In the genomic region with DNA sequence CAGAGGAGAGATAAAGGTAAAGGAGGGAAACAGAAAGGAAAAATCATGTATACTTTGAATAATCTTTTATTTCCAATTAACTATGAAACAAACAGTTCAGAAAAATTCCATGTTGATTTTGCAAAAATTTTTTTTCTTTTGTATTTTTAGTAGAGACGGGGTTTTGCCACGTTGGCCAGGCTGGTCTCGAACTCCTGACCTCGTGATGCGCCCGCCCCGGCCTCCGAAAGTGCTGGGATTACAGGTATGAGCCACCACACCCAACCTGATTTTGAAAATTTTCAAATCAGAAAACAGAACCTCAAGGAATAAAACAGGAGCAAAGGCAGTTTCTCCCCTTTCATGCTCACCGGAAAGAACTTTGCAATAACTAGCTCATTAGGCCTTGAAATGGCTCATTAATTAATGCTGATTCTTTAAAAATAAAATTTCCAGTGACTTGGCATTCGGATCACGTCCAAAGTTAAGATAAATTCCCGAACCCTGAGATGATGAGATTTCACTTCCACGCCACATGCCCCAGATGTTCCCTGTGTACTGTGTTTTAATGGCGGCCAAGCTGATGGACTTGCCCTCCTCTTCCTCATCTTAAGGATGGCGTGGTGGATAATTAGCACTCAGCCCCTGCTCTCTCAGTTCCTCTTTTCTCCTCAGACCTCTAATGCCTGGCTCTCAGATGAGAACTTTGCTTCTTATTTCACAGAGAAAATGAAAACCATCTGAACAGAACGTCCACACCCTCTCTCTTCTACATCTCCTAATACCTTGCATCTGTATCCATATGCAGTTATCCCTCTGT, we compare ENCODE assay signal across 14 cellular contexts. TPM values are rescaled to one million over a fixed set of nuclear protein-coding genes. Genes with fewer than 3 reads are reported as not detected.
A peak's percentile ranks its signal among the peaks of the same experiment; 100 is the strongest.
DNase-seq lines count a peak whose midpoint lies in the region; ATAC-seq and TF ChIP-seq lines count a peak whose summit lies in the region.
"Had no signal": no experiment of that assay in that cellular context is flagged by ENCODE, and none has a peak within 500 bp of the region (broad histone marks: within the 10 kb centered on the region; RNA-seq: fewer than 3 reads in every experiment).

No MANE protein-coding gene starts in this region.

- no peak overlapping the region for H3K27ac Mint-ChIP-seq in activated naive CD8-positive, alpha-beta T cell treated with anti-CD3 and anti-CD28 coated beads for 36 hours
- H3K27ac Mint-ChIP-seq: CD4-positive, alpha-beta memory T cell had no signal

- in situ Hi-C loops in GM13976 (cut with MboI; ENCODE audit: low sequenced_read_pairs, unreplicated experiment), result no loop called here

- DNase-seq in GM13976 (ENCODE audit: low spot score), result peak; percentile 74
- peak; percentile 92 for DNase-seq in MV-4-11 (lab: John Stamatoyannopoulos, UW)
- DNase-seq in epithelial cell of prostate (ENCODE audit: low read depth, low spot score), result no peak
- DNase-seq in activated naive CD8-positive, alpha-beta T cell treated with anti-CD3 and anti-CD28 coated beads for 36 hours, result no peak
- DNase-seq in nucleus accumbens (lab: John Stamatoyannopoulos, UW), result no peak
- DNase-seq in NCI-H2081 treated with DMSO at 0.1 percent for 48 hours (lab: John Stamatoyannopoulos, UW), result no peak
- DNase-seq: activated CD4-positive, alpha-beta T cell treated with anti-CD3 and anti-CD28 coated beads for 4 hours; activated gamma-delta T cell; CD4-positive, alpha-beta memory T cell; KG1; naive thymus-derived CD8-positive, alpha-beta T cell; NCI-H345 had no signal

- H3K36me3 Mint-ChIP-seq in activated naive CD8-positive, alpha-beta T cell treated with anti-CD3 and anti-CD28 coated beads for 36 hours, result no peaks in the 10 kb centered on the region
- H3K36me3 Mint-ChIP-seq: naive thymus-derived CD8-positive, alpha-beta T cell had no signal

- H3K9me3 Mint-ChIP-seq in activated naive CD8-positive, alpha-beta T cell treated with anti-CD3 and anti-CD28 coated beads for 36 hours, result no peaks in the 10 kb centered on the region
- H3K9me3 Mint-ChIP-seq: CD4-positive, alpha-beta memory T cell; naive thymus-derived CD8-positive, alpha-beta T cell had no signal

- ATAC-seq in GM21619 (IDR thresholded peaks at IDR 0.05; ENCODE audit: unreplicated experiment), result peak; percentile 31
- ATAC-seq in GM21447 (IDR thresholded peaks at IDR 0.05; ENCODE audit: unreplicated experiment), result no peak
- ATAC-seq: naive thymus-derived CD8-positive, alpha-beta T cell had no signal

- peaks cover 3% of the 10 kb centered on the region for H3K4me1 Mint-ChIP-seq in activated naive CD8-positive, alpha-beta T cell treated with anti-CD3 and anti-CD28 coated beads for 36 hours
- H3K4me1 Mint-ChIP-seq: CD4-positive, alpha-beta memory T cell had no signal

- H3K27me3 Mint-ChIP-seq in activated naive CD8-positive, alpha-beta T cell treated with anti-CD3 and anti-CD28 coated beads for 36 hours, result peaks cover 4% of the 10 kb centered on the region

- no peak overlapping the region for H3K4me3 Mint-ChIP-seq in activated naive CD8-positive, alpha-beta T cell treated with anti-CD3 and anti-CD28 coated beads for 36 hours
- H3K4me3 Mint-ChIP-seq: CD4-positive, alpha-beta memory T cell; naive thymus-derived CD8-positive, alpha-beta T cell had no signal

- H3K27ac ChIP-seq in epithelial cell of prostate, result peak overlapping the region; percentile 52

- TF ChIP-seq CTCF in GM13976 (IDR thresholded peaks at IDR 0.05; ENCODE audit: borderline replicate concordance, control extremely low read depth, extremely low read depth, insufficient read depth, missing control alignments), result no peak

RNA-seq across cellular contexts. Expression of a gene that starts 10.8 kb away (rescaled TPM):
- total RNA-seq in activated naive CD8-positive, alpha-beta T cell treated with anti-CD3 and anti-CD28 coated beads for 36 hours, result not detected

Comparison
In these comparisons a context has a peak if more than half of its experiments do, and no peak if none do; other contexts are left out.
1. DNase-seq: peak in GM13976 (single experiment) and MV-4-11 (single experiment); none in epithelial cell of prostate (single experiment), activated naive CD8-positive, alpha-beta T cell treated with anti-CD3 and anti-CD28 coated beads for 36 hours (single experiment), nucleus accumbens (0 of 56) and NCI-H2081 treated with DMSO at 0.1 percent for 48 hours (single experiment).